8 cellular contexts compared by ENCODE assay signal in genomic region chr6:81750201-81750600, GRCh38. TPM values are rescaled to one million over a fixed set of nuclear protein-coding genes. Genes with fewer than 3 reads are reported as not detected.
A peak's percentile ranks its signal among the peaks of the same experiment; 100 is the strongest.
DNase-seq lines count a peak whose midpoint lies in the region; ATAC-seq and TF ChIP-seq lines count a peak whose summit lies in the region.

No MANE protein-coding gene starts in this region.

- ATAC-seq in heart left ventricle = no peak
- no peak for ATAC-seq in left cardiac atrium
- no peak for ATAC-seq in naive B cell (ENCODE audit: low read depth in 2 of 2)

- H3K27me3 ChIP-seq in heart left ventricle = no peaks in the 10 kb centered on the region
- H3K27me3 ChIP-seq in uterus = no peaks in the 10 kb centered on the region

- H3K4me3 Mint-ChIP-seq in naive B cell = peak overlapping the region; percentile 92 to 99 (median 98)

- 16 to 31% (median 28%) methylated on average over 5 of the region's 5 CpGs for WGBS in heart left ventricle, 4 donors

- no peak for TF ChIP-seq CTCF in heart left ventricle (IDR thresholded peaks at IDR 0.05)
- no peak for TF ChIP-seq CTCF in uterus (IDR thresholded peaks at IDR 0.05)

- H3K27ac ChIP-seq in heart left ventricle = peak overlapping the region; percentile 93 to 99 (median 97)
- H3K27ac ChIP-seq in uterus = peak overlapping the region; percentile 96 to 98

- H3K4me1 Mint-ChIP-seq in naive B cell = peaks cover 34 to 53% (median 52%) of the 10 kb centered on the region in 3 donors

- H3K9me3 ChIP-seq in heart left ventricle = no peaks in the 10 kb centered on the region
- no peaks in the 10 kb centered on the region for H3K9me3 ChIP-seq in uterus

- H3K27ac Mint-ChIP-seq in naive B cell = peak overlapping the region in 2 of 6 donors; percentile 70 to 89

- TF ChIP-seq POLR2A in heart left ventricle (IDR thresholded peaks at IDR 0.05) = no peak
- no peak for TF ChIP-seq POLR2A in uterus (IDR thresholded peaks at IDR 0.05)

- H3K4me3 ChIP-seq in heart left ventricle = peak overlapping the region; percentile 77 to 95 (median 86)
- H3K4me3 ChIP-seq in uterus = peak overlapping the region; percentile 85 to 90

- DNase-seq in heart left ventricle (no peak), left cardiac atrium (no peak), cerebellar cortex (ENCODE audit: low spot score) (peak; percentile 43), naive B cell (no peak), uterus (no peak), HK-2 (ENCODE audit: unreplicated experiment) (no peak), DMS153 (lab: John Stamatoyannopoulos, UW) (no peak), NCI-H446 (lab: John Stamatoyannopoulos, UW) (no peak)

- H3K36me3 ChIP-seq in heart left ventricle = peaks cover 0 to 40% (median 21%) of the 10 kb centered on the region in 9 donors
- no peaks in the 10 kb centered on the region for H3K36me3 ChIP-seq in uterus

- H3K4me1 ChIP-seq in heart left ventricle = peaks cover 0 to 54% (median 30%) of the 10 kb centered on the region in 12 donors
- peaks cover 0 to 4% of the 10 kb centered on the region in 2 donors for H3K4me1 ChIP-seq in uterus

- H3K27me3 Mint-ChIP-seq in naive B cell = no peaks in the 10 kb centered on the region

- peaks cover 9 to 21% of the 10 kb centered on the region in 2 donors for H3K36me3 Mint-ChIP-seq in naive B cell

- intact Hi-C loops in heart left ventricle (cut with DNase I) (loop anchor here (2.0 to 10.0 kb wide), 28 partner anchors 82 to 1615 kb away; no protein-coding TSS in a partner anchor), left cardiac atrium (cut with DNase I) (loop anchor here in 1 of 2 donors (5.0 to 10.0 kb wide), 6 partner anchors 235 to 1143 kb away; no protein-coding TSS in a partner anchor), uterus (cut with DNase I; ENCODE audit: low total_unique reads) (no loop called here)

- no peaks in the 10 kb centered on the region for H3K9me3 Mint-ChIP-seq in naive B cell

RNA-seq across cellular contexts. Expression of gene TENT5A, which starts 2.3 kb away (rescaled TPM):
- total RNA-seq in heart left ventricle (10 to 100 TPM; 25.7 to 47.2 (median 41.4) TPM), left cardiac atrium (10 to 100 TPM; 30.0 to 36.6 TPM), uterus (10 to 100 TPM in 3 of 4 donors, 1 to 10 TPM in 1; 7.9 to 74.9 (median 23.3) TPM)
- polyA plus RNA-seq in heart left ventricle (10 to 100 TPM; 15.4 to 28.7 TPM), naive B cell (ENCODE audit: low read depth in 6 of 6) (10 to 100 TPM in 5 of 6 donors, 1 to 10 TPM in 1; 8.4 to 16.7 (median 11.8) TPM)
